25 cellular contexts compared by ENCODE assay signal in the genomic region with DNA sequence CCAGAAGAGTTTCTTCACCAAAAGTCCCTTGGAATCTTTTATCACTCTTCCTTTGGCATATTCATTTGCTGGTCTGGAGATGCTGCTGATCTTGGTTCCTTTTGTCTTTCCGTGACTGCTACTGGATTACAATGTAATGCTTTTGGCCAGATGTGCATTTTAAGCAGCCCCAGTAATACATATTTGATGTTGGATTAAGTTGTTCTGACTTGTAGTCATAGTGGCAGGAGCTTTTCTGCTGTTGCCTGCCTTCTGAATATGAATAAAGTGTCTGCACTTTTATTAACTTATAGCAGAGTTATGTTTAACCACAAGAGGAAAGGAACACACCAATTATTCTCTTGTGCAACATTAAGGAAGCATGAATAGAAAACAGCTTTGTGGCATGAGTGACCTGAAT.
DNase-seq lines count a peak whose midpoint lies in the region; ATAC-seq, FAIRE-seq and TF ChIP-seq lines count a peak whose summit lies in the region.
"Had no signal": no experiment of that assay in that cellular context is flagged by ENCODE, and none has a peak within 500 bp of the region (broad histone marks: within the 10 kb centered on the region; RNA-seq: fewer than 3 reads in every experiment).

No MANE protein-coding gene starts in this region.

- H3K4me2 ChIP-seq in astrocyte (ENCODE audit: low read length) (no peak overlapping the region), mammary epithelial cell (ENCODE audit: insufficient read depth, low read depth, low read length) (no peak overlapping the region)
- H3K4me2 ChIP-seq: SK-N-SH had no signal

- H3K4me3 Mint-ChIP-seq in astrocyte (ENCODE audit: unreplicated experiment): no peak overlapping the region
- H3K4me3 Mint-ChIP-seq: CD8-positive, alpha-beta memory T cell; IgD-negative memory B cell had no signal

- no peaks in the 10 kb centered on the region for H3K27me3 Mint-ChIP-seq in astrocyte (ENCODE audit: low read depth, unreplicated experiment)

- dilution Hi-C loops in mammary epithelial cell (cut with HindIII; ENCODE audit: low sequenced_read_pairs): no loop called here

- H3K79me2 ChIP-seq in astrocyte (ENCODE audit: insufficient read depth, low read length) (no peaks in the 10 kb centered on the region), mammary epithelial cell (ENCODE audit: insufficient read depth, low read length) (no peaks in the 10 kb centered on the region)

- peak; percentile 9 for FAIRE-seq in astrocyte (lab: Jason Lieb, UNC)
- FAIRE-seq: G401.6, GM19239, H1, HTR-8/SVneo had no signal

- TF ChIP-seq CTCF in astrocyte (IDR thresholded peaks at IDR 0.05; ENCODE audit: insufficient read depth, low read depth, low read length) (no peak), mammary epithelial cell (conservative IDR thresholded peaks at IDR 0.05 in 1 of 2, IDR thresholded peaks at IDR 0.05 in 1 of 2; ENCODE audit: extremely low read depth in 1 of 2, insufficient read depth in 1 of 2, low read depth in 1 of 2, low read length in 2 of 2) (no peak)

- H4K20me1 ChIP-seq in astrocyte (ENCODE audit: insufficient read depth, low read length): no peaks in the 10 kb centered on the region
- no peaks in the 10 kb centered on the region for H4K20me1 ChIP-seq in mammary epithelial cell (ENCODE audit: insufficient read depth, low read length)

- no peaks in the 10 kb centered on the region for H3K4me1 Mint-ChIP-seq in astrocyte (ENCODE audit: low read depth, unreplicated experiment)
- H3K4me1 Mint-ChIP-seq: CD8-positive, alpha-beta memory T cell; IgD-negative memory B cell had no signal

- no peaks in the 10 kb centered on the region for H3K36me3 ChIP-seq in astrocyte (ENCODE audit: insufficient read depth, low read length)
- H3K36me3 ChIP-seq in mammary epithelial cell (ENCODE audit: insufficient read depth, low read length): no peaks in the 10 kb centered on the region

- H3K27ac ChIP-seq in astrocyte (ENCODE audit: low read depth, low read length) (no peak overlapping the region), mammary epithelial cell (ENCODE audit: insufficient read depth, low read depth, low read length) (no peak overlapping the region)
- H3K27ac ChIP-seq: C4-2B, RWPE1 had no signal

- CTCF ChIA-PET in mammary epithelial cell (lab: Charles Lee; ENCODE audit: low non-redundant PET): no interaction called here

- in situ Hi-C loops in mammary epithelial cell (cut with MboI; ENCODE audit: low sequenced_read_pairs in 2 of 2): loop anchor here in 1 of 2 donors (25.0 kb wide), 1 partner anchor 211 kb away; no protein-coding TSS in a partner anchor

- no peak overlapping the region for H3K9ac ChIP-seq in astrocyte (ENCODE audit: low read length)
- H3K9ac ChIP-seq in mammary epithelial cell (ENCODE audit: insufficient read depth, low read length): no peak overlapping the region
- H3K9ac ChIP-seq: SK-N-SH had no signal

- no peaks in the 10 kb centered on the region for H3K4me1 ChIP-seq in astrocyte (ENCODE audit: insufficient read depth, low read length)
- no peaks in the 10 kb centered on the region for H3K4me1 ChIP-seq in mammary epithelial cell (ENCODE audit: insufficient read depth, low read length)

- no peak overlapping the region for H3K27ac Mint-ChIP-seq in astrocyte (ENCODE audit: unreplicated experiment)
- H3K27ac Mint-ChIP-seq: CD8-positive, alpha-beta memory T cell; IgD-negative memory B cell had no signal

- H3K36me3 Mint-ChIP-seq in astrocyte (ENCODE audit: low read depth, unreplicated experiment): no peaks in the 10 kb centered on the region
- H3K36me3 Mint-ChIP-seq: CD8-positive, alpha-beta memory T cell had no signal

- no peaks in the 10 kb centered on the region for H3K9me3 Mint-ChIP-seq in astrocyte (ENCODE audit: unreplicated experiment)
- H3K9me3 Mint-ChIP-seq: CD8-positive, alpha-beta memory T cell; IgD-negative memory B cell had no signal

- WGBS in mammary epithelial cell (ENCODE audit: low coverage, missing lambda C conversion rate): 56% methylated on average over 1 of the region's 1 CpG

- H2AFZ ChIP-seq in astrocyte (ENCODE audit: low read depth, low read length) (no peak overlapping the region), mammary epithelial cell (ENCODE audit: low read depth, low read length) (no peak overlapping the region)

- no peak for ATAC-seq in HG03139 (IDR thresholded peaks at IDR 0.05; ENCODE audit: unreplicated experiment)

- DNase-seq in GM04503 (ENCODE audit: low read depth) (peak; percentile 37), Kasumi-1 (lab: John Stamatoyannopoulos, UW) (peak; percentile 12 to 17), astrocyte (ENCODE audit: low read depth) (no peak), renal cortical epithelial cell (ENCODE audit: low read depth) (peak; percentile 42), mammary epithelial cell (no peak), iPS-NIHi7 (ENCODE audit: extremely low spot score) (no peak)
- DNase-seq: ACHN; Calu3; CD8-positive, alpha-beta memory T cell; DMS153; NCI-H1694; NCI-H2081; NCI-H2171 treated with DMSO at 0.1 percent for 48 hours; NCI-H446; NCI-H526; SHP77 treated with DMSO at 0.1 percent for 48 hours; SK-N-SH had no signal

- H3K4me3 ChIP-seq in astrocyte (ENCODE audit: insufficient read depth, low read depth, low read length) (no peak overlapping the region), mammary epithelial cell (replicated peaks in 1 of 3; ENCODE audit: insufficient read depth in 1 of 3, low read depth in 2 of 3, low read length in 3 of 3) (no peak overlapping the region)

- no peaks in the 10 kb centered on the region for H3K9me3 ChIP-seq in astrocyte (ENCODE audit: insufficient read depth, low read depth, low read length)
- H3K9me3 ChIP-seq in mammary epithelial cell (replicated peaks; ENCODE audit: insufficient read depth, low read length): no peaks in the 10 kb centered on the region
- H3K9me3 ChIP-seq: SK-N-SH had no signal

- H3K27me3 ChIP-seq in astrocyte (ENCODE audit: insufficient read depth, low read length): no peaks in the 10 kb centered on the region
- no peaks in the 10 kb centered on the region for H3K27me3 ChIP-seq in mammary epithelial cell (ENCODE audit: insufficient read depth, low read length)

- BruUV-seq in mammary epithelial cell (replicated peaks; lab: Mats Ljungman, UMichigan): no TSS peak

- intact Hi-C loops in mammary epithelial cell (cut with micrococcal nuclease): no loop called here

Comparison
In these comparisons a context has a peak if more than half of its experiments do, and no peak if none do; other contexts are left out.
1. DNase-seq: peak in GM04503 (single experiment), Kasumi-1 (2 of 2) and renal cortical epithelial cell (single experiment); none in astrocyte (single experiment), mammary epithelial cell (single experiment) and iPS-NIHi7 (single experiment).